9 cellular contexts compared by ENCODE assay signal in the genomic region with DNA sequence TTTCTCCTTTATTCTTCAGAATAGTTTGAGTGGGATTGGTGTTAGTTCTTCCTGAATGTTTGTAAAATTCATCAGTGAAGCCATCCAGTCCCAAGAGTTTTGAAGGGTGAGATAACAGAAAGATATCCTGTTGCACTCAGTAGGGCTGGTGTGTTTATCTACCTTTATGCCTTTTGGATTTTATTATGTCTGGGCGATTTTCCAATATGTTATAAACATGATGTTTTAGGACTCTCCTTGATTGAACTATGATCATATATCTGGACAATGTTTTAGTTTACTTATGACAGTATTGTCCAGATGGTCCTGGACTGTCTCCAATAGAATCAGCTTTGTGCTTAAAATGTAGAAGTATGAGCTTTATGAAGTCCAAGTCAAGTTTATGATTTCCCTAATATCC.
"Had no signal": no experiment of that assay in that cellular context is flagged by ENCODE, and none has a peak within 500 bp of the region (broad histone marks: within the 10 kb centered on the region; RNA-seq: fewer than 3 reads in every experiment).

No MANE protein-coding gene starts in this region.

- H3K4me3 ChIP-seq: GM23248, HAP-1, K562 had no signal

- H3K36me3 ChIP-seq: HAP-1 had no signal

- H3K27ac ChIP-seq: GM23248 had no signal

- FAIRE-seq: HTR-8/SVneo, K562 had no signal

- ATAC-seq: HCT116, K562 had no signal

- H3K9me3 ChIP-seq: HAP-1 had no signal

- DNase-seq: GM23248, GOT3, H7, HFFc6, IMR-90 had no signal
